ENCODE assay signal across 11 cellular contexts in the genomic region with DNA sequence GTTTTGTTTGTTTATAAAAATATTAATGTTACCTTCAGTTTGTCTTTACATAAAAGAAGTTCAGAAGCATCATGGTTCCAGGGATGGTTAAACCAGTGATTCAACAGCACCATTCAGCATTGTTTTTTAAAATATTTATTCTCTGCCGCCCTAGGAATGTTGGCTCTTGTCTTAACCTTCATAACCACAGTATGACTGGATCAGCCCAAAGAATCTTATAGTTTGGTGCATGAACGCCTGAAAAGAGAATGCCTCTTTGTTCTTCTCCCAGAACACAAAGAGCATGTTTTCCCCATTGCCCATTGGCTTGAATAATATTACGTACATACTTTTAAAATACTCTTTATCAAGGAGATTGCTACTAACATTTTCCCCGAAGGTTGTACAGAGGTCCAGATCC.
"Had no signal": no experiment of that assay in that cellular context is flagged by ENCODE, and none has a peak within 500 bp of the region (broad histone marks: within the 10 kb centered on the region; RNA-seq: fewer than 3 reads in every experiment).

No MANE protein-coding gene starts in this region.

- H3K4me3 ChIP-seq: ascending aorta, colonic mucosa, ovary had no signal

- H3K36me3 ChIP-seq: ascending aorta, colonic mucosa, ovary had no signal

- H3K4me1 ChIP-seq: ascending aorta, colonic mucosa had no signal

- H3K27ac ChIP-seq: ascending aorta, colonic mucosa, ovary had no signal

- DNase-seq: activated CD4-positive, alpha-beta T cell treated with anti-CD3 and anti-CD28 coated beads, Interleukin-2, amount 50 U/mL, for 1 hour; activated naive CD4-positive, alpha-beta T cell; colonic mucosa; glutamatergic neuron; nephron progenitor cell; ovary; stimulated activated CD4-positive, alpha-beta T cell treated with anti-CD3 and anti-CD28 coated beads, Interleukin-12 subunit alpha, Interleukin-12 subunit beta, amount 100 ng/mL, for 4 hours; stimulated activated CD4-positive, alpha-beta T cell treated with anti-CD3 and anti-CD28 coated beads, Interleukin-2, amount 100 ng/mL, for 24 hours; SW 1271 had no signal

- H3K27me3 ChIP-seq: ascending aorta, colonic mucosa, ovary had no signal

- ATAC-seq: stimulated activated effector memory CD8-positive, alpha-beta T cell treated with anti-CD3 and anti-CD28 coated beads, Interleukin-12 subunit alpha, Interleukin-12 subunit beta, amount 100 ng/mL, for 72 hours had no signal

- H3K9me3 ChIP-seq: ascending aorta, colonic mucosa, ovary had no signal
